Comparison of ENCODE assay signal across 16 cellular contexts in the genomic region with DNA sequence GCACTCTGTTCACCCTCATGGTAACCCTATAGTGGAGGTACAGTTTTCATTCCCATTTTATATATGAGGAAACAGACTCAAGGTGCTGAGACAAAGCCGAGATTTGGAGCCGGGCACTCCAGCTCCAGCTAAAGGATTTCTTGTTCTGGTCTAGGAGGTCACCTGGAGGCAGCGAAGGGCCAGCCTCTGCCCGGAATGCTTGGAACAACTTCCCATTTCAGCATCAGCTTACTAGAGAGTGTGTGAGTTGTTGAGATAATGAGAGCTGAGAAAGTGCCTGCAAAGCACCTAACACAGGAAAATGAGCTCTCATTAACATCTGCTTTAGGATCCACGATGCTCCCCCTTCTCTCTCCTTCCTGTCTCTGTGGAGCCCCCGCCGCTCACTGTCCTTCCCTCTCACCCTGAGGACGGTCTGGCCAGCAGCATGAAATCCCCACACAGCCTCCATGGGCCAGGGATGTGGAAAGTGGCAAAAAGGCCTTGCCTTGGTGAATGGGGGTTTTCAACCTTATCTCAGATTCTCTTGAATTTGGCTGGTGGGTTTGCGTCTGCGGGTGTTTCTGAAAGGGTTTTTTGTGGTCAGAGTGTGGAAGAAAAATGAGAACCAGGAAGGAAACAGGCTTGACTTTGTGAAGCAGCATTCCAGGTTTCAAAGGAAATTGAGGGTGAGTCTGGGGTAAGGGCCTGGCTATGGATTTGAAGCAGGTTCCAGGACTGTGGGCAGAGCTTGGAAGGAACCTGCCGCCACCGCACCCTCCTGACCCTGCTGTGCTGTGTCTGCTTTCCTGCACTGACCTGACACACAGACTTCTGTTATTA.
DNase-seq lines count a peak whose midpoint lies in the region; ATAC-seq and TF ChIP-seq lines count a peak whose summit lies in the region.
"Had no signal": no experiment of that assay in that cellular context is flagged by ENCODE, and none has a peak within 500 bp of the region (broad histone marks: within the 10 kb centered on the region; RNA-seq: fewer than 3 reads in every experiment).

No MANE protein-coding gene starts in this region.

- no peaks in the 10 kb centered on the region for H3K27me3 Mint-ChIP-seq in MCF 10A (ENCODE audit: insufficient read depth, unreplicated experiment)
- no peaks in the 10 kb centered on the region for H3K27me3 Mint-ChIP-seq in chondrocyte (ENCODE audit: low read depth)
- peaks cover 24% of the 10 kb centered on the region for H3K27me3 Mint-ChIP-seq in mesothelial cell of epicardium (ENCODE audit: low read depth)

- CTCF ChIA-PET in MCF 10A (lab: Yijun Ruan, JAX): interaction anchor here (0.6 to 1.5 kb wide), 4 partner anchors 15 to 534 kb away, joined by 3 to 4 read pairs (median 4); no protein-coding TSS in a partner anchor

- H3K27ac ChIP-seq in breast epithelium: no peak overlapping the region
- H3K27ac ChIP-seq: 22Rv1 had no signal

- H3K4me3 Mint-ChIP-seq in MCF 10A (ENCODE audit: unreplicated experiment) (no peak overlapping the region), chondrocyte (ENCODE audit: unreplicated experiment) (no peak overlapping the region), mesothelial cell of epicardium (no peak overlapping the region)

- no peaks in the 10 kb centered on the region for H3K9me3 ChIP-seq in breast epithelium
- H3K9me3 ChIP-seq: HAP-1 had no signal

- no peak for TF ChIP-seq CTCF in MCF 10A (IDR thresholded peaks at IDR 0.05; ENCODE audit: unreplicated experiment)
- no peak for TF ChIP-seq CTCF in breast epithelium (IDR thresholded peaks at IDR 0.05)
- peak; percentile 9 for TF ChIP-seq CTCF in chondrocyte (IDR thresholded peaks at IDR 0.05)
- TF ChIP-seq CTCF in mesothelial cell of epicardium (IDR thresholded peaks at IDR 0.05; ENCODE audit: unreplicated experiment): no peak

- no peaks in the 10 kb centered on the region for H3K36me3 ChIP-seq in breast epithelium
- H3K36me3 ChIP-seq: HAP-1 had no signal

- DNase-seq in MCF 10A (ENCODE audit: unreplicated experiment) (no peak), breast epithelium (ENCODE audit: low spot score in 2 of 2) (no peak), chondrocyte (ENCODE audit: low spot score) (no peak), mesothelial cell of epicardium (ENCODE audit: low spot score in 2 of 2, unreplicated experiment in 2 of 2) (no peak), glomerular visceral epithelial cell (ENCODE audit: extremely low spot score) (no peak)
- DNase-seq in stimulated activated naive CD4-positive, alpha-beta T cell treated with Interleukin-2 at 50 U/mL for 16 hours (lab: John Stamatoyannopoulos, UW): no peak
- DNase-seq: DMS153, GDM1, NCI-H187, NCI-H2107, NCI-H524, NCI-H82 had no signal

- peaks cover 3 to 23% of the 10 kb centered on the region in 2 donors for H3K27me3 ChIP-seq in breast epithelium

- H3K4me1 Mint-ChIP-seq in MCF 10A (ENCODE audit: insufficient read depth, unreplicated experiment) (peaks cover 17% of the 10 kb centered on the region), chondrocyte (ENCODE audit: low read depth) (peaks cover 36% of the 10 kb centered on the region), mesothelial cell of epicardium (peaks cover 33% of the 10 kb centered on the region)

- POLR2A ChIA-PET in MCF 10A (lab: Yijun Ruan, JAX): no interaction called here

- ATAC-seq in HG03520 (IDR thresholded peaks at IDR 0.05; ENCODE audit: unreplicated experiment) (no peak), HG03432 (IDR thresholded peaks at IDR 0.05; ENCODE audit: unreplicated experiment) (no peak)

- no peak for TF ChIP-seq POLR2A in breast epithelium (IDR thresholded peaks at IDR 0.05)

- intact Hi-C loops in MCF 10A (cut with micrococcal nuclease): no loop called here
- intact Hi-C loops in breast epithelium (cut with DNase I; ENCODE audit: low total_unique reads): loop anchor here (1.0 kb wide), 1 partner anchor 21 kb away; no protein-coding TSS in a partner anchor

- H3K9me3 Mint-ChIP-seq in MCF 10A (ENCODE audit: unreplicated experiment): no peaks in the 10 kb centered on the region
- no peaks in the 10 kb centered on the region for H3K9me3 Mint-ChIP-seq in chondrocyte (ENCODE audit: low read depth)
- no peaks in the 10 kb centered on the region for H3K9me3 Mint-ChIP-seq in mesothelial cell of epicardium

- peak overlapping the region; percentile 12 for H3K27ac Mint-ChIP-seq in MCF 10A (ENCODE audit: low read depth, unreplicated experiment)
- H3K27ac Mint-ChIP-seq in chondrocyte (ENCODE audit: unreplicated experiment): no peak overlapping the region
- H3K27ac Mint-ChIP-seq in mesothelial cell of epicardium: peak overlapping the region; percentile 28

- H3K4me3 ChIP-seq in breast epithelium: no peak overlapping the region
- H3K4me3 ChIP-seq: HAP-1 had no signal

- H3K4me1 ChIP-seq in breast epithelium: no peaks in the 10 kb centered on the region
- H3K4me1 ChIP-seq: HAP-1 had no signal

- H3K36me3 Mint-ChIP-seq in MCF 10A (ENCODE audit: insufficient read depth, unreplicated experiment): no peaks in the 10 kb centered on the region
- H3K36me3 Mint-ChIP-seq in chondrocyte (ENCODE audit: low read depth): no peaks in the 10 kb centered on the region
- H3K36me3 Mint-ChIP-seq in mesothelial cell of epicardium: no peaks in the 10 kb centered on the region

- no TSS peak for BruUV-seq in MCF 10A (replicated peaks; lab: Mats Ljungman, UMichigan)
